In the genomic region with DNA sequence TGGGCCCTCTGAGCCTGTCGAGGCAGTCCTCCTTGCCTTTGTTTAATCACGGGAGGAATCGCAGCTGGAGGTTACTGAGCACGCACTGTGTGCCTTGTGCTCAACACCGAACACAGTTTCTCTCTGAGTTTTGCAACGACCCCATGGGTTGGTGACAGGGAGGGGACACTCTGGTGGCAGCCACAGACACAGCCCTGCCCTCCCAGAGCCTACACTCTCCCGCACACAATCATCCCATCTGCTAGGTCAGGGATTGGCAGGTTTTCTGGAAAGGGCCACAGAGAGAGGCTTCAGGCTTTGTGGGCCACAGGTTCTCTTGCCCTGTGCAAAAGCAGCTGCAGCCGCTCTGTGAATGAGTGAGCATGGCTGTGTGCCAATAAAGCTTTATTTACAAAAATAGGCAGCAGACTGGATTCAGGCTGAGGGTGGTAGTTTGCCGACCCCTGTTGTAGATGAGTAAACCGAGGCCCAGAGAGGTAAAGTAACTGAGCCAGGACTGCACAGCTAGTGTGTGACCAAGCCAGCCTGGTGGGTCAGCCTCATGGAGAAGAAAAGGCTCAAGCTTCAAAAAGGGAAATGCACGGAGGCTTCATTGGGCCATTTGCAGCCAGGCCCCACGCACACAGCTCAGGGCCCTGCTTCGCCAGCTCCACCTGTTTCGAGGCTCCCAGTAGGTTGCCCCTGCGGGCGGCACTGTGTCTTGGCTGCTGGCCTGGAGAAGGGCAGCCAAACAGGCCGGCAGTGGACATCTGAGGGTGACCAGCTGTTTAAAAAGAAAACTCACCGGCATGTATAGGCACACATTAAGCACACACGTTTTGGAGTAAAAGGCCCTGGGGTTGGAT, we compare ENCODE assay signal across 19 cellular contexts. TPM values are rescaled to one million over a fixed set of nuclear protein-coding genes. Genes with fewer than 3 reads are reported as not detected.
A peak's percentile ranks its signal among the peaks of the same experiment; 100 is the strongest.
DNase-seq lines count a peak whose midpoint lies in the region; ATAC-seq and TF ChIP-seq lines count a peak whose summit lies in the region.
"Had no signal": no experiment of that assay in that cellular context is flagged by ENCODE, and none has a peak within 500 bp of the region (broad histone marks: within the 10 kb centered on the region; RNA-seq: fewer than 3 reads in every experiment).

No MANE protein-coding gene starts in this region.

- H2AFZ ChIP-seq in IMR-90 (replicated peaks; ENCODE audit: low read length, poor library complexity): no peak overlapping the region
- H2AFZ ChIP-seq: PC-9 had no signal

- no peaks in the 10 kb centered on the region for H3K9me1 ChIP-seq in IMR-90 (ENCODE audit: insufficient read depth, low read length)

- H3K27ac Mint-ChIP-seq in brain: peak overlapping the region in 4 of 5 experiments; percentile 61 to 98 (median 76)
- H3K27ac Mint-ChIP-seq: activated CD8-positive, alpha-beta memory T cell treated with anti-CD3 and anti-CD28 coated beads, Interleukin-2, amount 10 ng/mL, durations not matched to agents 7 days and 5 days had no signal

- H3K4me2 ChIP-seq in IMR-90 (ENCODE audit: low read depth, low read length): no peak overlapping the region
- H3K4me2 ChIP-seq: PC-9 had no signal

- no peak overlapping the region for H3K4me3 ChIP-seq in A673 (ENCODE audit: low read depth, low read length, poor library complexity, severe bottlenecking)
- H3K4me3 ChIP-seq in IMR-90 (ENCODE audit: insufficient read depth, low read depth, low read length): no peak overlapping the region
- H3K4me3 ChIP-seq in mucosa of descending colon: no peak overlapping the region
- H3K4me3 ChIP-seq: esophagus muscularis mucosa, PC-9 had no signal

- no peak overlapping the region for H4K8ac ChIP-seq in IMR-90 (ENCODE audit: low read depth in 2 of 2, low read length in 2 of 2)

- H4K91ac ChIP-seq in IMR-90 (ENCODE audit: insufficient read depth, low read depth, low read length): no peak overlapping the region

- no peak overlapping the region for H3K56ac ChIP-seq in IMR-90 (ENCODE audit: extremely low read depth, insufficient read depth, low read length)

- H2BK15ac ChIP-seq in IMR-90 (ENCODE audit: low read depth, low read length): no peak overlapping the region

- peaks cover 39% of the 10 kb centered on the region for H3K4me1 Mint-ChIP-seq in brain
- H3K4me1 Mint-ChIP-seq: activated CD8-positive, alpha-beta memory T cell treated with anti-CD3 and anti-CD28 coated beads, Interleukin-2, amount 10 ng/mL, durations not matched to agents 7 days and 5 days had no signal

- no peak for TF ChIP-seq POLR2A in IMR-90 (IDR thresholded peaks at IDR 0.05; ENCODE audit: low read depth, low read length)

- CTCF ChIA-PET in A673 (lab: Charles Lee): interaction anchor here (0.6 to 1.4 kb wide), 4 partner anchors 12 to 27 kb away, joined by 3 to 13 read pairs (median 3); no protein-coding TSS in a partner anchor
- CTCF ChIA-PET in IMR-90 (lab: Yijun Ruan, JAX): interaction anchor here (1.3 kb wide), 1 partner anchor 11 kb away, joined by 6 read pairs; no protein-coding TSS in a partner anchor
- CTCF ChIA-PET in RWPE1 (lab: Yijun Ruan, JAX): interaction anchor here (0.9 to 1.5 kb wide), 3 partner anchors 11 to 557 kb away, joined by 3 to 8 read pairs (median 4); no protein-coding TSS in a partner anchor
- CTCF ChIA-PET in GM10248 (lab: Yijun Ruan, JAX): interaction anchor here (2.5 to 7.7 kb wide), 2 partner anchors 11 to 15 kb away, joined by 10 to 57 read pairs; no protein-coding TSS in a partner anchor

- H2AK5ac ChIP-seq in IMR-90 (ENCODE audit: low read depth, low read length): no peak overlapping the region

- H2BK5ac ChIP-seq in IMR-90 (ENCODE audit: low read depth, low read length, poor library complexity, severe bottlenecking): no peak overlapping the region

- POLR2A ChIA-PET in A673 (lab: Charles Lee; ENCODE audit: low non-redundant PET) (no interaction called here), IMR-90 (lab: Charles Lee; ENCODE audit: unreplicated experiment) (no interaction called here), RWPE1 (lab: Yijun Ruan, JAX; ENCODE audit: low non-redundant PET) (no interaction called here), GM10248 (lab: Yijun Ruan, JAX) (no interaction called here)

- dilution Hi-C loops in IMR-90 (cut with HindIII; ENCODE audit: low sequenced_read_pairs, unreplicated experiment): no loop called here

- peaks cover 8% of the 10 kb centered on the region for H3K36me3 Mint-ChIP-seq in brain
- H3K36me3 Mint-ChIP-seq: activated CD8-positive, alpha-beta memory T cell treated with anti-CD3 and anti-CD28 coated beads, Interleukin-2, amount 10 ng/mL, durations not matched to agents 7 days and 5 days had no signal

- WGBS in IMR-90 (ENCODE audit: extremely low coverage in 2 of 2, insufficient read length in 1 of 2), 2 experiments: 68% methylated on average over 9 of the region's 19 CpGs; no CpG with 5 or more reads in 1 of the 2 experiments

- no peak overlapping the region for H3K23ac ChIP-seq in IMR-90 (ENCODE audit: low read depth, low read length)

- ATAC-seq in IMR-90 (ENCODE audit: low read depth): no peak
- ATAC-seq in mucosa of descending colon: no peak
- no peak for ATAC-seq in HG02759 (IDR thresholded peaks at IDR 0.05; ENCODE audit: unreplicated experiment)
- no peak for ATAC-seq in HG03095 (IDR thresholded peaks at IDR 0.05; ENCODE audit: unreplicated experiment)
- ATAC-seq: activated CD4-positive, CD25-positive, alpha-beta regulatory T cell treated with anti-CD3 and anti-CD28 coated beads, Interleukin-2, amount 50 U/mL, for 24 hours; activated CD8-positive, alpha-beta memory T cell treated with anti-CD3 and anti-CD28 coated beads, Interleukin-2, amount 10 ng/mL, durations not matched to agents 7 days and 5 days had no signal

- peaks cover 10% of the 10 kb centered on the region for H3K36me3 ChIP-seq in A673 (ENCODE audit: insufficient read depth, low read length, poor library complexity, severe bottlenecking)
- peaks cover 17% of the 10 kb centered on the region; the same call in 1 of the 2 replicates for H3K36me3 ChIP-seq in IMR-90 (ENCODE audit: control insufficient read depth, insufficient read depth, low read length)
- H3K36me3 ChIP-seq in mucosa of descending colon (ENCODE audit: low read depth): no peaks in the 10 kb centered on the region

- H2AK9ac ChIP-seq in IMR-90 (replicated peaks; ENCODE audit: low read depth, low read length, poor library complexity): no peak overlapping the region

- peak overlapping the region in 1 of 5 experiments; percentile 31 for H3K4me3 Mint-ChIP-seq in brain
- H3K4me3 Mint-ChIP-seq: activated CD8-positive, alpha-beta memory T cell treated with anti-CD3 and anti-CD28 coated beads, Interleukin-2, amount 10 ng/mL, durations not matched to agents 7 days and 5 days had no signal

- no peak overlapping the region for H3K18ac ChIP-seq in IMR-90 (ENCODE audit: low read depth, low read length)

- in situ Hi-C loops in IMR-90 (cut with MboI; ENCODE audit: low sequenced_read_pairs): loop anchor here (25.0 kb wide), 2 partner anchors 722 to 1047 kb away; no protein-coding TSS in a partner anchor

- BruUV-seq in A673 (replicated peaks; lab: Mats Ljungman, UMichigan): no TSS peak
- no TSS peak for BruUV-seq in IMR-90 (replicated peaks; lab: Mats Ljungman, UMichigan)

- no peak overlapping the region for H2BK20ac ChIP-seq in IMR-90 (ENCODE audit: low read depth, low read length)

- peaks cover 0 to under 1% of the 10 kb centered on the region in 2 experiments; a peak in 1 of 4 replicates for H3K79me1 ChIP-seq in IMR-90 (ENCODE audit: low read depth in 1 of 2, low read length in 2 of 2)

- H3K27me3 ChIP-seq in A673 (replicated peaks; ENCODE audit: insufficient read depth, low read depth, low read length, poor library complexity) (no peaks in the 10 kb centered on the region), IMR-90 (ENCODE audit: control insufficient read depth, insufficient read depth, low read length) (no peaks in the 10 kb centered on the region)
- H3K27me3 ChIP-seq: esophagus muscularis mucosa had no signal

- H3K4ac ChIP-seq in IMR-90 (ENCODE audit: low read depth, low read length): no peak overlapping the region

- H3K14ac ChIP-seq in IMR-90 (replicated peaks; ENCODE audit: low read depth, low read length): no peak overlapping the region

- no peak for TF ChIP-seq RAD21 in IMR-90 (IDR thresholded peaks at IDR 0.05; ENCODE audit: low read length)

- TF ChIP-seq CTCF in A673 (conservative IDR thresholded peaks at IDR 0.05; ENCODE audit: low read depth, low read length) (no peak), IMR-90 (conservative IDR thresholded peaks at IDR 0.05; ENCODE audit: low read depth, low read length) (no peak), brain (conservative IDR thresholded peaks at IDR 0.05) (no peak), mucosa of descending colon (IDR thresholded peaks at IDR 0.05) (no peak), RWPE1 (conservative IDR thresholded peaks at IDR 0.05; ENCODE audit: low read depth) (no peak), GM10248 (IDR thresholded peaks at IDR 0.05; ENCODE audit: control extremely low read depth, extremely low read depth, low read depth, missing control alignments) (no peak)

- H4K5ac ChIP-seq in IMR-90 (ENCODE audit: low read depth, low read length): no peak overlapping the region

- H3K9me3 ChIP-seq in A673 (ENCODE audit: low read depth, low read length, poor library complexity, severe bottlenecking): no peaks in the 10 kb centered on the region
- H3K9me3 ChIP-seq in IMR-90 (ENCODE audit: control insufficient read depth, insufficient read depth, low read length): no peaks in the 10 kb centered on the region
- no peaks in the 10 kb centered on the region for H3K9me3 ChIP-seq in mucosa of descending colon
- H3K9me3 ChIP-seq: esophagus muscularis mucosa had no signal

- peak; percentile 54 for DNase-seq in A673 (ENCODE audit: low spot score)
- DNase-seq in IMR-90: peak; percentile 23
- DNase-seq in mucosa of descending colon: peak in 2 of 3 donors; percentile 21 to 27
- DNase-seq in RWPE1 (ENCODE audit: low spot score): no peak
- DNase-seq in GM10248 (ENCODE audit: extremely low spot score): no peak
- DNase-seq: activated CD8-positive, alpha-beta memory T cell treated with anti-CD3 and anti-CD28 coated beads, Interleukin-2, amount 10 ng/mL, durations not matched to agents 7 days and 5 days; COR-L47; GDM1; KBM-7; NCI-H1105 treated with DMSO at 0.1 percent for 48 hours; NCI-H446 treated with DMSO at 0.1 percent for 48 hours; PC-9; T-helper 1 cell had no signal

- H2BK120ac ChIP-seq in IMR-90 (ENCODE audit: low read depth, low read length): no peak overlapping the region

- no peaks in the 10 kb centered on the region for H3K9me3 Mint-ChIP-seq in brain

- H3K4me1 ChIP-seq in A673 (ENCODE audit: insufficient read depth, low read length, poor library complexity, severe bottlenecking) (peaks cover 20% of the 10 kb centered on the region), IMR-90 (ENCODE audit: control insufficient read depth, insufficient read depth, low read length) (peaks cover 13% of the 10 kb centered on the region; the same call in 1 of the 2 replicates), mucosa of descending colon (ENCODE audit: low read depth) (no peaks in the 10 kb centered on the region)

- H3K27ac ChIP-seq in A673 (ENCODE audit: low read depth, low read length, poor library complexity, severe bottlenecking) (peak overlapping the region; percentile 49), IMR-90 (ENCODE audit: insufficient read depth, low read length) (no peak overlapping the region), RWPE1 (no peak overlapping the region)
- H3K27ac ChIP-seq: esophagus muscularis mucosa, PC-9 had no signal

- H3K27me3 Mint-ChIP-seq in brain: peaks cover 8% of the 10 kb centered on the region
- H3K27me3 Mint-ChIP-seq: activated CD8-positive, alpha-beta memory T cell treated with anti-CD3 and anti-CD28 coated beads, Interleukin-2, amount 10 ng/mL, durations not matched to agents 7 days and 5 days had no signal

- intact Hi-C loops in A673 (cut with micrococcal nuclease; ENCODE audit: unreplicated experiment): no loop called here
- intact Hi-C loops in IMR-90 (cut with micrococcal nuclease): no loop called here
- intact Hi-C loops in mucosa of descending colon (cut with DNase I, micrococcal nuclease): no loop called here

- H3K9ac ChIP-seq in IMR-90 (ENCODE audit: low read depth, low read length): no peak overlapping the region

- H4K20me1 ChIP-seq in IMR-90 (ENCODE audit: insufficient read depth, low read length): peaks cover 25% of the 10 kb centered on the region

RNA-seq across cellular contexts. Expression of a gene that starts 16.3 kb away (rescaled TPM):
- total RNA-seq in A673 (2021) (52.8 and 56.0 TPM in 2 replicates), IMR-90 (2012; rRNA removed) (8.2 and 16.7 TPM in 2 replicates), mucosa of descending colon (10 to 100 TPM; 21.8 to 30.5 (median 22.4) TPM)
- polyA plus RNA-seq in IMR-90 (2012; rRNA removed) (18.8 and 23.5 TPM in 2 replicates), brain (ENCODE audit: insufficient read depth, low read depth, low replicate concordance) (11.6 TPM)
- 14.0 and 16.6 TPM in 2 replicates for polyA plus RNA-seq in IMR-90 (2012; cell fraction: cytosol; rRNA removed)
- polyA plus RNA-seq in IMR-90 (2012; cell fraction: nucleus; rRNA removed; ENCODE audit: low replicate concordance): 58.0 and 79.5 TPM in 2 replicates

RNA-seq across cellular contexts. Expression of a gene that starts 17.9 kb away (rescaled TPM):
- total RNA-seq in A673 (2021) (2,517 and 2,519 TPM in 2 replicates), IMR-90 (2012; rRNA removed) (717 and 748 TPM in 2 replicates), mucosa of descending colon (10 to 100 TPM; 44.6 to 82.4 (median 58.9) TPM)
- polyA plus RNA-seq in IMR-90 (2012; rRNA removed) (481 and 872 TPM in 2 replicates), brain (ENCODE audit: insufficient read depth, low read depth, low replicate concordance) (8.4 TPM)
- 498 and 688 TPM in 2 replicates for polyA plus RNA-seq in IMR-90 (2012; cell fraction: cytosol; rRNA removed)
- polyA plus RNA-seq in IMR-90 (2012; cell fraction: nucleus; rRNA removed; ENCODE audit: low replicate concordance): 405 and 823 TPM in 2 replicates

RNA-seq across cellular contexts. Expression of a gene that starts 45.0 kb away (rescaled TPM):
- total RNA-seq in A673 (2021) (0.69 TPM in 1 of 2 replicates, not detected in the other), IMR-90 (2012; rRNA removed) (not detected in 2 replicates), mucosa of descending colon (not detected)
- polyA plus RNA-seq in IMR-90 (2012; rRNA removed) (not detected in 2 replicates), brain (ENCODE audit: insufficient read depth, low read depth, low replicate concordance) (not detected)
- polyA plus RNA-seq in IMR-90 (2012; cell fraction: cytosol; rRNA removed): not detected in 2 replicates
- polyA plus RNA-seq in IMR-90 (2012; cell fraction: nucleus; rRNA removed; ENCODE audit: low replicate concordance): not detected in 2 replicates
- total RNA-seq: activated CD8-positive, alpha-beta memory T cell treated with anti-CD3 and anti-CD28 coated beads, Interleukin-2, amount 10 ng/mL, durations not matched to agents 7 days and 5 days; dermis microvascular lymphatic vessel endothelial cell; esophagus muscularis mucosa had no signal

Comparison
In these comparisons a context has a peak if more than half of its experiments do, and no peak if none do; other contexts are left out.
1. DNase-seq: peak in A673 (single experiment), IMR-90 (single experiment) and mucosa of descending colon (2 of 3); none in RWPE1 (single experiment) and GM10248 (single experiment).